ENCODE assay signal across 2 cellular contexts in genomic region chr1:201354151-201354900, GRCh38.
TF ChIP-seq lines count a peak whose summit lies in the region.

No MANE protein-coding gene starts in this region.

TF ChIP-seq in IMR-90, 13 proteins besides CTCF, POLR2A, EP300 and RAD21:
- TF ChIP-seq MAFK (IDR thresholded peaks at IDR 0.05; ENCODE audit: low read depth, low read length), result no peak
- no peak for TF ChIP-seq BHLHE40 (IDR thresholded peaks at IDR 0.05; ENCODE audit: low read depth, low read length)
- TF ChIP-seq NFE2L2 (IDR thresholded peaks at IDR 0.05; ENCODE audit: low read depth, low read length), result no peak
- TF ChIP-seq USF2 (IDR thresholded peaks at IDR 0.05; ENCODE audit: low read depth, low read length), result no peak
- TF ChIP-seq RCOR1 (IDR thresholded peaks at IDR 0.05; ENCODE audit: insufficient replicate concordance, low read length), result no peak
- no peak for TF ChIP-seq MAZ (IDR thresholded peaks at IDR 0.05; ENCODE audit: borderline replicate concordance, low read depth, low read length)
- no peak for TF ChIP-seq CHD1 (IDR thresholded peaks at IDR 0.05; ENCODE audit: low read depth, low read length)
- TF ChIP-seq SMC3 (IDR thresholded peaks at IDR 0.05; ENCODE audit: low read depth, low read length), result no peak
- no peak for TF ChIP-seq ELK1 (IDR thresholded peaks at IDR 0.05; ENCODE audit: borderline replicate concordance, low read depth, low read length)
- TF ChIP-seq RFX5 (IDR thresholded peaks at IDR 0.05; ENCODE audit: low read depth, low read length), result no peak

TF ChIP-seq in K562, 482 proteins besides CTCF, POLR2A, EP300 and RAD21:
- no peak for TF ChIP-seq CREB1 (IDR thresholded peaks at IDR 0.05)
- no peak for TF ChIP-seq CREB1 (CRISPR knock-in tag; IDR thresholded peaks at IDR 0.05)
- TF ChIP-seq POU5F1 (IDR thresholded peaks at IDR 0.05; ENCODE audit: borderline replicate concordance, low read depth, low read length, partially characterized antibody), result no peak
- no peak for TF ChIP-seq TEAD4 (IDR thresholded peaks at IDR 0.05; ENCODE audit: low read length)
- TF ChIP-seq TEAD4 (CRISPR knock-in tag; IDR thresholded peaks at IDR 0.05; ENCODE audit: borderline replicate concordance), result 0 out of 2 replicates have a peak, but pooled peaks have one; percentile 41
TF ChIP-seq in K562: peak in this region for 1.
